ENCODE assay signal across 8 cellular contexts in genomic region chr1:35268282-35269189, GRCh38. TPM values are rescaled to one million over a fixed set of nuclear protein-coding genes. Genes with fewer than 3 reads are reported as not detected.
A peak's percentile ranks its signal among the peaks of the same experiment; 100 is the strongest.
DNase-seq lines count a peak whose midpoint lies in the region; ATAC-seq, FAIRE-seq and TF ChIP-seq lines count a peak whose summit lies in the region.

ZMYM4 (plus strand) TSS chr1:35268709; CDS start chr1:35269047, 338 bp downstream.

- TF ChIP-seq EP300 in HepG2 (IDR thresholded peaks at IDR 0.05; ENCODE audit: low read depth in 2 of 2, low read length in 2 of 2) (no peak), HepG2 (CRISPR knock-in tag; IDR thresholded peaks at IDR 0.05; ENCODE audit: borderline replicate concordance) (no peak)

- in situ Hi-C loops in HepG2 (cut with HindIII; ENCODE audit: extremely low pct_ligation_motif_present, low pct_unique_long_range_greater_than_20kb): no loop called here

- TF ChIP-seq POLR2A in HepG2 (IDR thresholded peaks at IDR 0.05; ENCODE audit: insufficient read depth in 1 of 2, low read depth in 2 of 2, low read length in 2 of 2): peak; percentile 39 to 47; a peak in 3 of 4 replicates

- CTCF ChIA-PET in BJ (lab: Yijun Ruan, JAX) (interaction anchor here (0.7 to 1.6 kb wide), 3 partner anchors 11 to 66 kb away, joined by 3 to 6 read pairs (median 5); no protein-coding TSS in a partner anchor), HepG2 (lab: Yijun Ruan, JAX; ENCODE audit: low intra/inter-chr PET ratio, low total read pairs) (no interaction called here)

- H4K20me1 ChIP-seq in HepG2 (ENCODE audit: insufficient read depth, low read length): peaks cover 3% of the 10 kb centered on the region; the same call in 1 of the 2 replicates

- H3K4me1 ChIP-seq in HepG2 (ENCODE audit: insufficient read depth, low read length): peaks cover 61% of the 10 kb centered on the region

- 5% methylated on average over 18 of the region's 65 CpGs for WGBS in HepG2 (ENCODE audit: low lambda C conversion rate)

- TF ChIP-seq CTCF in BJ (IDR thresholded peaks at IDR 0.05; ENCODE audit: insufficient read depth, low read depth, low read length): no peak
- peak; percentile 22; the same call in 1 of the 2 replicates for TF ChIP-seq CTCF in HepG2 (CRISPR knock-in tag; IDR thresholded peaks at IDR 0.05)

- H3K27me3 ChIP-seq in BJ (ENCODE audit: control insufficient read depth, insufficient read depth, low read length) (no peaks in the 10 kb centered on the region), HepG2 (ENCODE audit: control insufficient read depth in 1 of 2, insufficient read depth in 2 of 2, low read length in 2 of 2) (no peaks in the 10 kb centered on the region; a peak in 1 of 5 replicates)

- H3K79me2 ChIP-seq in HepG2 (ENCODE audit: insufficient read depth, low read length): peaks cover 45% of the 10 kb centered on the region

- peak within 1 kb of the TSS; percentile 89 for H3K9ac ChIP-seq in HepG2 (ENCODE audit: insufficient read depth, low read depth, low read length)

- H3K9me3 ChIP-seq in HepG2 (ENCODE audit: low read length): no peaks in the 10 kb centered on the region

- H2AFZ ChIP-seq in HepG2 (ENCODE audit: low read length): peak within 1 kb of the TSS; percentile 98

- H3K4me2 ChIP-seq in HepG2 (ENCODE audit: low read depth, low read length): peak within 1 kb of the TSS; percentile 88

- H3K4me3 ChIP-seq in BJ (ENCODE audit: low read depth, low read length) (peak within 1 kb of the TSS; percentile 93), HepG2 (replicated peaks in 1 of 3; ENCODE audit: insufficient read depth in 1 of 3, low read depth in 2 of 3, low read length in 3 of 3) (peak within 1 kb of the TSS; percentile 88 to 95 (median 93))

- intact Hi-C loops in HepG2 (cut with micrococcal nuclease; ENCODE audit: unreplicated experiment): loop anchor here (2.0 kb wide), 1 partner anchor 76 kb away; the partner anchor contains the start of gene SFPQ

- H3K36me3 ChIP-seq in BJ (ENCODE audit: control insufficient read depth, insufficient read depth, low read length): no peaks in the 10 kb centered on the region
- H3K36me3 ChIP-seq in HepG2 (replicated peaks in 1 of 2; ENCODE audit: control insufficient read depth in 1 of 2, insufficient read depth in 2 of 2, low read length in 2 of 2): peaks cover 0 to 6% of the 10 kb centered on the region in 2 experiments; a peak in 1 of 5 replicates

- ATAC-seq in HG03469 (IDR thresholded peaks at IDR 0.05; ENCODE audit: unreplicated experiment) (peak; percentile 79), HepG2 (peak; percentile 96)

- DNase-seq in BJ (ENCODE audit: low read depth) (peak; percentile 87), GM19240 (ENCODE audit: insufficient read length, low spot score) (peak; percentile 81), NCI-H69 (lab: John Stamatoyannopoulos, UW) (peak; percentile 94), dermis microvascular lymphatic vessel endothelial cell (ENCODE audit: low read depth in 2 of 2) (peak; percentile 94 to 99), HepG2 (ENCODE audit: low spot score) (peak; percentile 96)
- DNase-seq in activated CD4-positive, alpha-beta T cell treated with anti-CD3 and anti-CD28 coated beads, Interleukin-2, amount 50 U/mL, for 4 hours: peak; percentile 84 to 88
- DNase-seq in stimulated activated CD4-positive, alpha-beta T cell treated with anti-CD3 and anti-CD28 coated beads, Interleukin-4, amount 100 ng/mL, for 1 hour: peak; percentile 89

- no TSS peak for BruUV-seq in HepG2 (replicated peaks; lab: Mats Ljungman, UMichigan)

- peak; percentile 84 for FAIRE-seq in HepG2 (lab: Jason Lieb, UNC)

- peak within 1 kb of the TSS; percentile 83 for H3K27ac ChIP-seq in HepG2 (ENCODE audit: extremely low read length, insufficient read depth, low read length)

- POLR2A ChIA-PET in BJ (lab: Charles Lee): no interaction called here
- POLR2A ChIA-PET in HepG2 (lab: Yijun Ruan, JAX): interaction anchor here (0.5 to 1.7 kb wide), 5 partner anchors 9 to 238 kb away, joined by 3 to 8 read pairs (median 3); partner anchors contain the start of genes SFPQ and ZMYM1

- TF ChIP-seq RAD21 in HepG2 (CRISPR knock-in tag; IDR thresholded peaks at IDR 0.05): no peak

TF ChIP-seq in HepG2, 621 proteins besides CTCF, POLR2A, EP300 and RAD21 (continues in another document):
- TF ChIP-seq ZNF674 (CRISPR knock-in tag; IDR thresholded peaks at IDR 0.05; ENCODE audit: low read depth) (no peak), HNRNPK (IDR thresholded peaks at IDR 0.05; ENCODE audit: low read depth, low read length, poor library complexity, severe bottlenecking) (peak; percentile 47), TFE3 (CRISPR knock-in tag; IDR thresholded peaks at IDR 0.05) (peak; percentile 56; the same call in 1 of the 2 replicates), ZUFSP (CRISPR knock-in tag; IDR thresholded peaks at IDR 0.05; ENCODE audit: borderline replicate concordance) (no peak), E2F1 (CRISPR knock-in tag; IDR thresholded peaks at IDR 0.05) (no peak), ZNF232 (CRISPR knock-in tag; IDR thresholded peaks at IDR 0.05; ENCODE audit: borderline replicate concordance) (peak; percentile 41; the same call in 1 of the 2 replicates), NFE2L1 (CRISPR knock-in tag; IDR thresholded peaks at IDR 0.05; ENCODE audit: borderline replicate concordance) (no peak), ZBTB1 (CRISPR knock-in tag; IDR thresholded peaks at IDR 0.05; ENCODE audit: borderline replicate concordance) (no peak), GATAD2A (CRISPR knock-in tag; IDR thresholded peaks at IDR 0.05) (0 out of 2 replicates have a peak, but pooled peaks have one; percentile 32), GTF3A (CRISPR knock-in tag; conservative IDR thresholded peaks at IDR 0.05) (no peak), ZFP41 (CRISPR knock-in tag; IDR thresholded peaks at IDR 0.05; ENCODE audit: borderline replicate concordance) (0 out of 2 replicates have a peak, but pooled peaks have one; percentile 37)

RNA-seq across cellular contexts. Expression of gene ZMYM4, which starts in this region (rescaled TPM):
- polyA plus RNA-seq in BJ (2011; rRNA removed): 19.2 and 34.8 TPM in 2 replicates
- polyA minus RNA-seq in BJ (2011; rRNA and poly(A)+ RNA removed): 29.3 and 34.0 TPM in 2 replicates
- 25.3 and 27.4 TPM in 2 replicates for total RNA-seq in dermis microvascular lymphatic vessel endothelial cell
- total RNA-seq in HepG2 (2016; rRNA removed; fragmentation: Illumina TruSeq; extraction: Trizol): 37.6 and 51.6 TPM in 2 replicates
- total RNA-seq in HepG2 (2016; cell fraction: cytosol; rRNA removed; fragmentation: Illumina TruSeq; extraction: Trizol; ENCODE audit: low read depth): 22.6 and 26.8 TPM in 2 replicates
- 33.4 and 48.1 TPM in 2 replicates for total RNA-seq in HepG2 (2016; cell fraction: insoluble cytoplasmic fraction; rRNA removed; fragmentation: Illumina TruSeq; extraction: Trizol)
- 30.0 and 34.8 TPM in 2 replicates for total RNA-seq in HepG2 (2016; cell fraction: membrane; rRNA removed; fragmentation: Illumina TruSeq; extraction: Trizol)
- total RNA-seq in HepG2 (2016; cell fraction: nucleus; rRNA removed; fragmentation: Illumina TruSeq; extraction: Trizol): 45.4 and 47.7 TPM in 2 replicates
- polyA plus RNA-seq in HepG2 (2011; rRNA removed): 12.3 and 13.9 TPM in 2 replicates
- polyA plus RNA-seq in HepG2 (2011; cell fraction: cytosol; rRNA removed): 6.8 and 9.2 TPM in 2 replicates
- polyA plus RNA-seq in HepG2 (2011; cell fraction: nucleus; rRNA removed): 11.1 and 11.2 TPM in 2 replicates
- 14.5 and 14.8 TPM in 2 replicates for polyA plus RNA-seq in HepG2 (2012)
- 1.1 and 1.5 TPM in 2 replicates for polyA plus RNA-seq in HepG2 (2016; cell fraction: cytosol; fragmentation: Illumina TruSeq; extraction: Trizol; ENCODE audit: low read depth)
- 32.0 and 37.5 TPM in 2 replicates for polyA plus RNA-seq in HepG2 (2016; cell fraction: insoluble cytoplasmic fraction; fragmentation: Illumina TruSeq; extraction: Trizol; ENCODE audit: low read depth)
- 5.4 and 7.4 TPM in 2 replicates for polyA plus RNA-seq in HepG2 (2016; cell fraction: membrane; fragmentation: Illumina TruSeq; extraction: Trizol; ENCODE audit: low read depth)
- polyA plus RNA-seq in HepG2 (2016; cell fraction: nucleus; fragmentation: Illumina TruSeq; extraction: Trizol; ENCODE audit: insufficient read depth, low read depth): 29.1 and 31.0 TPM in 2 replicates
- polyA minus RNA-seq in HepG2 (2011; rRNA and poly(A)+ RNA removed; ENCODE audit: low replicate concordance): 19.0 and 28.5 TPM in 2 replicates
- polyA minus RNA-seq in HepG2 (2011; cell fraction: cytosol; rRNA and poly(A)+ RNA removed): 26.1 and 31.7 TPM in 2 replicates
- polyA minus RNA-seq in HepG2 (2011; cell fraction: nucleus; rRNA and poly(A)+ RNA removed): 54.6 and 57.8 TPM in 2 replicates

Comparison
In these comparisons a context has a peak if more than half of its experiments do, and no peak if none do; other contexts are left out.
1. Peak in every context shown above with its lines: DNase-seq, ATAC-seq, H3K4me3 ChIP-seq and H3K27ac ChIP-seq.